21 cellular contexts compared by ENCODE assay signal in genomic region chr1:54358503-54359168, GRCh38. TPM values are rescaled to one million over a fixed set of nuclear protein-coding genes. Genes with fewer than 3 reads are reported as not detected.
DNase-seq lines count a peak whose midpoint lies in the region; ATAC-seq, FAIRE-seq and TF ChIP-seq lines count a peak whose summit lies in the region.
"Had no signal": no experiment of that assay in that cellular context is flagged by ENCODE, and none has a peak within 500 bp of the region (broad histone marks: within the 10 kb centered on the region; RNA-seq: fewer than 3 reads in every experiment).

No MANE protein-coding gene starts in this region.

- H3K27me3 Mint-ChIP-seq in WTC11 (ENCODE audit: low read depth): no peaks in the 10 kb centered on the region
- H3K27me3 Mint-ChIP-seq: activated CD8-positive, alpha-beta memory T cell treated with anti-CD3 and anti-CD28 coated beads, Interleukin-2, amount 10 ng/mL, durations not matched to agents 7 days and 5 days had no signal

- H3K4me1 ChIP-seq in liver (ENCODE audit: control insufficient read depth in 4 of 4, insufficient read depth in 4 of 4, low read length in 3 of 4): peaks cover 20 to 48% (median 31%) of the 10 kb centered on the region in 4 donors
- peaks cover 40% of the 10 kb centered on the region for H3K4me1 ChIP-seq in HepG2 (ENCODE audit: insufficient read depth, low read length)
- H3K4me1 ChIP-seq in adrenal gland (replicated peaks in 1 of 2): peaks cover 11 to 56% of the 10 kb centered on the region in 2 donors
- H3K4me1 ChIP-seq in right atrium auricular region: peaks cover 0 to 64% of the 10 kb centered on the region in 2 donors
- H3K4me1 ChIP-seq in aorta (ENCODE audit: control insufficient read depth in 1 of 2, insufficient read depth in 2 of 2, low read length in 2 of 2): no peaks in the 10 kb centered on the region

- in situ Hi-C loops in HepG2 (cut with HindIII; ENCODE audit: extremely low pct_ligation_motif_present, low pct_unique_long_range_greater_than_20kb): no loop called here

- POLR2A ChIA-PET in HepG2 (lab: Yijun Ruan, JAX) (no interaction called here), WTC11 (lab: Charles Lee) (no interaction called here)

- H3K36me3 Mint-ChIP-seq in WTC11: peaks cover 10% of the 10 kb centered on the region

- H3K9me3 ChIP-seq in liver (ENCODE audit: control insufficient read depth in 4 of 4, low read length in 3 of 4) (no peaks in the 10 kb centered on the region), HepG2 (ENCODE audit: low read length) (no peaks in the 10 kb centered on the region), adrenal gland (replicated peaks in 1 of 3) (no peaks in the 10 kb centered on the region), right atrium auricular region (no peaks in the 10 kb centered on the region), aorta (ENCODE audit: control insufficient read depth, low read length) (no peaks in the 10 kb centered on the region)
- H3K9me3 ChIP-seq: right lobe of liver had no signal

- no peak for TF ChIP-seq POLR2A in HepG2 (IDR thresholded peaks at IDR 0.05; ENCODE audit: insufficient read depth in 1 of 2, low read depth in 2 of 2, low read length in 2 of 2)
- no peak for TF ChIP-seq POLR2A in adrenal gland (IDR thresholded peaks at IDR 0.05)

- CTCF ChIA-PET in HepG2 (lab: Yijun Ruan, JAX; ENCODE audit: low intra/inter-chr PET ratio, low total read pairs): no interaction called here
- CTCF ChIA-PET in WTC11 (lab: Charles Lee): interaction anchor here (0.6 to 1.4 kb wide), 2 partner anchors 16 to 49 kb away, joined by 3 to 7 read pairs; no protein-coding TSS in a partner anchor

- H3K4me3 ChIP-seq in liver (ENCODE audit: low read depth in 1 of 3, low read length in 3 of 3): no peak overlapping the region
- H3K4me3 ChIP-seq in HepG2 (replicated peaks in 1 of 3; ENCODE audit: insufficient read depth in 1 of 3, low read depth in 2 of 3, low read length in 3 of 3): no peak overlapping the region
- no peak overlapping the region for H3K4me3 ChIP-seq in adrenal gland
- H3K4me3 ChIP-seq in right atrium auricular region: no peak overlapping the region
- H3K4me3 ChIP-seq in aorta (ENCODE audit: low read length in 2 of 2): no peak overlapping the region
- H3K4me3 ChIP-seq: right lobe of liver had no signal

- H3K4me3 Mint-ChIP-seq in WTC11: no peak overlapping the region
- H3K4me3 Mint-ChIP-seq: activated CD8-positive, alpha-beta memory T cell treated with anti-CD3 and anti-CD28 coated beads, Interleukin-2, amount 10 ng/mL, durations not matched to agents 7 days and 5 days; HFFc6; T-helper 2 cell treated with Interferon-gamma antibody and Interleukin-4, amounts not matched to agents 5 μg/mL and 100 μg/mL, for 36 hours had no signal

- no peak for TF ChIP-seq RAD21 in liver (IDR thresholded peaks at IDR 0.05)
- TF ChIP-seq RAD21 in HepG2 (CRISPR knock-in tag; IDR thresholded peaks at IDR 0.05): no peak

- H3K4me2 ChIP-seq in HepG2 (ENCODE audit: low read depth, low read length): no peak overlapping the region

- no peak overlapping the region for H2AFZ ChIP-seq in HepG2 (ENCODE audit: low read length)

- H3K79me2 ChIP-seq in HepG2 (ENCODE audit: insufficient read depth, low read length): peaks cover 8% of the 10 kb centered on the region

- TF ChIP-seq CTCF in liver (IDR thresholded peaks at IDR 0.05; ENCODE audit: low read depth, low read length, missing input control) (no peak), HepG2 (CRISPR knock-in tag; IDR thresholded peaks at IDR 0.05) (no peak), adrenal gland (IDR thresholded peaks at IDR 0.05) (no peak), right atrium auricular region (IDR thresholded peaks at IDR 0.05) (no peak), WTC11 (IDR thresholded peaks at IDR 0.05) (no peak)

- no peak overlapping the region for H3K27ac Mint-ChIP-seq in WTC11
- H3K27ac Mint-ChIP-seq: activated CD8-positive, alpha-beta memory T cell treated with anti-CD3 and anti-CD28 coated beads, Interleukin-2, amount 10 ng/mL, durations not matched to agents 7 days and 5 days; HFFc6; T-helper 2 cell treated with Interferon-gamma antibody and Interleukin-4, amounts not matched to agents 5 μg/mL and 100 μg/mL, for 36 hours had no signal

- H3K9ac ChIP-seq in liver (ENCODE audit: low read depth in 1 of 2, low read length in 2 of 2) (no peak overlapping the region), HepG2 (ENCODE audit: insufficient read depth, low read depth, low read length) (no peak overlapping the region)

- 77% methylated on average over 14 of the region's 14 CpGs for WGBS in liver
- 97% methylated on average over 14 of the region's 14 CpGs for WGBS in HepG2 (ENCODE audit: low lambda C conversion rate)
- 68 to 80% (median 72%) methylated on average over 9 to 14 of the region's 14 CpGs for WGBS in adrenal gland, 4 donors
- WGBS in aorta, 2 donors: 86 to 90% methylated on average over 14 of the region's 14 CpGs

- DNase-seq in HepG2 (ENCODE audit: low spot score) (no peak), adrenal gland (peak in 5 of 7 donors; percentile 45 to 54 (median 50)), right atrium auricular region (ENCODE audit: low spot score) (no peak), aorta (peak; percentile 19 to 62), WTC11 (ENCODE audit: low spot score) (no peak), middle frontal gyrus (ENCODE audit: extremely low spot score, low spot score) (no peak)
- DNase-seq: activated CD8-positive, alpha-beta memory T cell treated with anti-CD3 and anti-CD28 coated beads, Interleukin-2, amount 10 ng/mL, durations not matched to agents 7 days and 5 days; activated effector memory CD4-positive, alpha-beta T cell treated with Interleukin-2 at 50 U/mL for 16 hours; EL; HFFc6; Kasumi-1; NCI-H1436; right lobe of liver; SIG-M5; stimulated activated CD4-positive, alpha-beta T cell treated with anti-CD3 and anti-CD28 coated beads, Interleukin-2, amount 100 ng/mL, for 24 hours had no signal

- FAIRE-seq in HepG2 (lab: Jason Lieb, UNC): no peak
- FAIRE-seq: astrocyte, islet of Langerhans had no signal

- H3K9me3 Mint-ChIP-seq in WTC11: no peaks in the 10 kb centered on the region
- H3K9me3 Mint-ChIP-seq: HFFc6; T-helper 2 cell treated with Interferon-gamma antibody and Interleukin-4, amounts not matched to agents 5 μg/mL and 100 μg/mL, for 36 hours had no signal

- no peaks in the 10 kb centered on the region for H3K27me3 ChIP-seq in liver (ENCODE audit: control insufficient read depth in 4 of 4, insufficient read depth in 4 of 4, low read length in 3 of 4)
- H3K27me3 ChIP-seq in HepG2 (ENCODE audit: control insufficient read depth in 1 of 2, insufficient read depth in 2 of 2, low read length in 2 of 2): no peaks in the 10 kb centered on the region
- no peaks in the 10 kb centered on the region for H3K27me3 ChIP-seq in adrenal gland
- no peaks in the 10 kb centered on the region for H3K27me3 ChIP-seq in right atrium auricular region
- no peaks in the 10 kb centered on the region for H3K27me3 ChIP-seq in aorta (ENCODE audit: control insufficient read depth in 1 of 2, insufficient read depth in 2 of 2, low read length in 1 of 2)
- H3K27me3 ChIP-seq: right lobe of liver had no signal

- no TSS peak for BruUV-seq in HepG2 (replicated peaks; lab: Mats Ljungman, UMichigan)

- H3K4me1 Mint-ChIP-seq in WTC11: peaks cover 92% of the 10 kb centered on the region

- ATAC-seq in HepG2: no peak
- ATAC-seq in aorta (ENCODE audit: low FRiP score): no peak
- ATAC-seq in WTC11: no peak
- ATAC-seq in HG03460 (IDR thresholded peaks at IDR 0.05; ENCODE audit: unreplicated experiment): no peak
- ATAC-seq: activated CD8-positive, alpha-beta memory T cell treated with anti-CD3 and anti-CD28 coated beads, Interleukin-2, amount 10 ng/mL, durations not matched to agents 7 days and 5 days; esophagus mucosa had no signal

- no peak overlapping the region for H3K27ac ChIP-seq in liver (ENCODE audit: low read depth in 1 of 2, low read length in 2 of 2)
- H3K27ac ChIP-seq in HepG2 (ENCODE audit: extremely low read length, insufficient read depth, low read length): no peak overlapping the region
- H3K27ac ChIP-seq in adrenal gland: no peak overlapping the region
- peak overlapping the region; percentile 39 to 73 for H3K27ac ChIP-seq in right atrium auricular region
- no peak overlapping the region for H3K27ac ChIP-seq in aorta (ENCODE audit: low read depth in 1 of 2, low read length in 2 of 2)
- H3K27ac ChIP-seq: right lobe of liver had no signal

- intact Hi-C loops in HepG2 (cut with micrococcal nuclease; ENCODE audit: unreplicated experiment): no loop called here
- intact Hi-C loops in adrenal gland (cut with DNase I): no loop called here
- intact Hi-C loops in aorta (cut with DNase I): no loop called here

- TF ChIP-seq EP300 in HepG2 (IDR thresholded peaks at IDR 0.05; ENCODE audit: low read depth in 2 of 2, low read length in 2 of 2) (no peak), HepG2 (CRISPR knock-in tag; IDR thresholded peaks at IDR 0.05; ENCODE audit: borderline replicate concordance) (no peak)

- no peaks in the 10 kb centered on the region for H4K20me1 ChIP-seq in HepG2 (ENCODE audit: insufficient read depth, low read length)

- H3K36me3 ChIP-seq in liver (ENCODE audit: control insufficient read depth in 4 of 4, insufficient read depth in 3 of 4, low read depth in 1 of 4, low read length in 3 of 4) (no peaks in the 10 kb centered on the region), HepG2 (replicated peaks in 1 of 2; ENCODE audit: control insufficient read depth in 1 of 2, insufficient read depth in 2 of 2, low read length in 2 of 2) (peaks cover 2 to 11% of the 10 kb centered on the region in 2 experiments; a peak in 3 of 5 replicates), adrenal gland (replicated peaks in 1 of 2) (no peaks in the 10 kb centered on the region), right atrium auricular region (no peaks in the 10 kb centered on the region), aorta (ENCODE audit: control insufficient read depth in 1 of 2, insufficient read depth in 2 of 2, low read length in 1 of 2) (no peaks in the 10 kb centered on the region)
- H3K36me3 ChIP-seq: right lobe of liver had no signal

RNA-seq across cellular contexts. Expression of gene SSBP3, which starts 47.6 kb away (rescaled TPM):
- total RNA-seq in liver (10 to 100 TPM in 1 of 2 donors, 1 to 10 TPM in 1; 7.7 to 24.7 TPM), HepG2 (2016; rRNA removed; fragmentation: Illumina TruSeq; extraction: Trizol) (7.5 and 8.5 TPM in 2 replicates), adrenal gland (10 to 100 TPM; 17.9 to 91.5 (median 55.4) TPM), right atrium auricular region (10 to 100 TPM; 15.2 to 16.6 TPM), aorta (10 to 100 TPM; 73.8 to 83.4 TPM), WTC11 (2021) (98.8 to 115 TPM (median 105 TPM) in 3 replicates)
- polyA plus RNA-seq in liver (10 to 100 TPM; 16.5 to 18.0 TPM), HepG2 (2011; rRNA removed) (17.6 and 19.0 TPM in 2 replicates), adrenal gland (100 to 1,000 TPM in 1 of 3 donors, 10 to 100 TPM in 2; 70.8 to 150 (median 86.5) TPM), aorta (10 to 100 TPM; 43.7 to 57.7 TPM)
- total RNA-seq in HepG2 (2016; cell fraction: cytosol; rRNA removed; fragmentation: Illumina TruSeq; extraction: Trizol; ENCODE audit: low read depth): 2.4 and 2.6 TPM in 2 replicates
- total RNA-seq in HepG2 (2016; cell fraction: insoluble cytoplasmic fraction; rRNA removed; fragmentation: Illumina TruSeq; extraction: Trizol): 5.0 and 9.0 TPM in 2 replicates
- total RNA-seq in HepG2 (2016; cell fraction: membrane; rRNA removed; fragmentation: Illumina TruSeq; extraction: Trizol): 6.8 and 7.0 TPM in 2 replicates
- 5.3 and 6.3 TPM in 2 replicates for total RNA-seq in HepG2 (2016; cell fraction: nucleus; rRNA removed; fragmentation: Illumina TruSeq; extraction: Trizol)
- 9.4 and 10.6 TPM in 2 replicates for polyA plus RNA-seq in HepG2 (2011; cell fraction: cytosol; rRNA removed)
- 24.9 and 30.2 TPM in 2 replicates for polyA plus RNA-seq in HepG2 (2011; cell fraction: nucleus; rRNA removed)
- 22.3 and 30.4 TPM in 2 replicates for polyA plus RNA-seq in HepG2 (2012)
- 6.1 and 8.0 TPM in 2 replicates for polyA plus RNA-seq in HepG2 (2016; cell fraction: cytosol; fragmentation: Illumina TruSeq; extraction: Trizol; ENCODE audit: low read depth)
- polyA plus RNA-seq in HepG2 (2016; cell fraction: insoluble cytoplasmic fraction; fragmentation: Illumina TruSeq; extraction: Trizol; ENCODE audit: low read depth): 20.5 and 26.0 TPM in 2 replicates
- polyA plus RNA-seq in HepG2 (2016; cell fraction: membrane; fragmentation: Illumina TruSeq; extraction: Trizol; ENCODE audit: low read depth): 15.7 and 18.4 TPM in 2 replicates
- polyA plus RNA-seq in HepG2 (2016; cell fraction: nucleus; fragmentation: Illumina TruSeq; extraction: Trizol; ENCODE audit: insufficient read depth, low read depth): 25.5 and 27.3 TPM in 2 replicates
- polyA minus RNA-seq in HepG2 (2011; rRNA and poly(A)+ RNA removed; ENCODE audit: low replicate concordance): 10.9 and 15.9 TPM in 2 replicates
- 6.2 and 9.2 TPM in 2 replicates for polyA minus RNA-seq in HepG2 (2011; cell fraction: cytosol; rRNA and poly(A)+ RNA removed)
- 6.8 and 9.6 TPM in 2 replicates for polyA minus RNA-seq in HepG2 (2011; cell fraction: nucleus; rRNA and poly(A)+ RNA removed)

Comparison
In these comparisons a context has a peak if more than half of its experiments do, and no peak if none do; other contexts are left out.
1. H3K27ac ChIP-seq: peak in right atrium auricular region (2 of 2); none in liver (0 of 2), HepG2 (single experiment), adrenal gland (0 of 5) and aorta (0 of 2).
2. DNase-seq: peak in adrenal gland (5 of 7) and aorta (2 of 2); none in HepG2 (single experiment), right atrium auricular region (single experiment), WTC11 (single experiment) and middle frontal gyrus (single experiment).